Comparison of ENCODE assay signal across 11 cellular contexts in genomic region chr3:126266850-126267168, GRCh38.
DNase-seq lines count a peak whose midpoint lies in the region; ATAC-seq and TF ChIP-seq lines count a peak whose summit lies in the region.
"Had no signal": no experiment of that assay in that cellular context is flagged by ENCODE, and none has a peak within 500 bp of the region (broad histone marks: within the 10 kb centered on the region; RNA-seq: fewer than 3 reads in every experiment).

No MANE protein-coding gene starts in this region.

- H3K9ac ChIP-seq in mucosa of stomach (ENCODE audit: low read length): no peak overlapping the region

- H3K27me3 ChIP-seq in Peyer's patch (no peaks in the 10 kb centered on the region), mucosa of stomach (ENCODE audit: control insufficient read depth, insufficient read depth, low read length) (peaks cover 10% of the 10 kb centered on the region), tibial nerve (no peaks in the 10 kb centered on the region)

- DNase-seq in Peyer's patch (no peak), epithelial cell of proximal tubule (ENCODE audit: low read depth) (no peak), tibial nerve (ENCODE audit: low spot score in 2 of 2) (no peak), OCI-M2 (lab: John Stamatoyannopoulos, UW; ENCODE audit: unreplicated experiment) (no peak), NCI-H510A (lab: John Stamatoyannopoulos, UW) (no peak)
- no peak for DNase-seq in stimulated activated CD4-positive, alpha-beta T cell treated with anti-CD3 and anti-CD28 coated beads, Interleukin-2, amount 100 ng/mL, for 24 hours
- DNase-seq: activated CD4-positive, alpha-beta T cell treated with anti-CD3 and anti-CD28 coated beads, Interleukin-2, amount 50 U/mL, for 48 hours; DND-41; NCI-H2081 treated with DMSO at 0.1 percent for 48 hours had no signal

- no peak for TF ChIP-seq CTCF in Peyer's patch (IDR thresholded peaks at IDR 0.05)
- no peak for TF ChIP-seq CTCF in epithelial cell of proximal tubule (conservative IDR thresholded peaks at IDR 0.05; ENCODE audit: low read depth, low read length)
- TF ChIP-seq CTCF in tibial nerve (IDR thresholded peaks at IDR 0.05): no peak

- WGBS in tibial nerve, 2 donors: 51 to 64% methylated on average over 8 of the region's 8 CpGs

- no peak for TF ChIP-seq EP300 in tibial nerve (IDR thresholded peaks at IDR 0.05)

- H3K27ac ChIP-seq in Peyer's patch (peak overlapping the region; percentile 32 to 69 (median 46)), tibial nerve (peak overlapping the region; percentile 79 to 96 (median 91))

- H3K4me3 ChIP-seq in Peyer's patch (peak overlapping the region in 1 of 4 donors; percentile 35), epithelial cell of proximal tubule (ENCODE audit: low read depth, low read length) (peak overlapping the region; percentile 52), mucosa of stomach (ENCODE audit: low read length) (peak overlapping the region; percentile 1), tibial nerve (peak overlapping the region in 1 of 4 donors; percentile 42)

- H3K9me3 ChIP-seq in Peyer's patch: no peaks in the 10 kb centered on the region
- H3K9me3 ChIP-seq in mucosa of stomach (ENCODE audit: control insufficient read depth, low read length): no peaks in the 10 kb centered on the region
- peaks cover 0 to 4% (median 0%) of the 10 kb centered on the region in 4 donors for H3K9me3 ChIP-seq in tibial nerve

- no peak for TF ChIP-seq POLR2A in Peyer's patch (IDR thresholded peaks at IDR 0.05)
- TF ChIP-seq POLR2A in tibial nerve (IDR thresholded peaks at IDR 0.05): no peak

- H3K36me3 ChIP-seq in Peyer's patch (no peaks in the 10 kb centered on the region), mucosa of stomach (ENCODE audit: control insufficient read depth, insufficient read depth, low read length) (no peaks in the 10 kb centered on the region), tibial nerve (no peaks in the 10 kb centered on the region)

- H3K4me1 ChIP-seq in Peyer's patch (peaks cover 0 to 8% (median 0%) of the 10 kb centered on the region in 4 donors), mucosa of stomach (ENCODE audit: control insufficient read depth, insufficient read depth, low read length) (peaks cover 15% of the 10 kb centered on the region), tibial nerve (peaks cover 0 to 74% (median 36%) of the 10 kb centered on the region in 4 donors)

- ATAC-seq in HG02623 (IDR thresholded peaks at IDR 0.05; ENCODE audit: unreplicated experiment): no peak
